In the genomic region with DNA sequence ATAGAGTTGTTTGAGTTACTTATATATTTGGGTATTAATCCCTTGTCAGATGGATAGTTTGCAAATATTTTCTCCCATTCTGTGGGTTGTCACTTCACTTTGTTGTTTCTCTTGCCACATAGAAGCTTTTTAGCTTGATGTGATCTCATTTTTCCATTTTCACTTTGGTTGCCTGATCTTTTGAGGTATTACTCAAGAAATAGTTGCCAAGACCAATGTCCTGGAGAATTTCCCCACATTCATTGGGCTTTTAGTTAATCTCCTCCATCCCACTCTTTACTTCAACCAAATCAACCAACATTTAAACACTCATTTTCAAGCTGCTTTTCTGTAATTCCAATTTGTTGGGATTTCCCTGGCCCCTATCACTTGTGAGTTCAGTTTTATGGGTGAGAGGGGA, we compare ENCODE assay signal across 18 cellular contexts.
DNase-seq lines count a peak whose midpoint lies in the region; ATAC-seq and TF ChIP-seq lines count a peak whose summit lies in the region.
"Had no signal": no experiment of that assay in that cellular context is flagged by ENCODE, and none has a peak within 500 bp of the region (broad histone marks: within the 10 kb centered on the region; RNA-seq: fewer than 3 reads in every experiment).

No MANE protein-coding gene starts in this region.

- H3K9me3 ChIP-seq in suprapubic skin: no peaks in the 10 kb centered on the region
- no peaks in the 10 kb centered on the region for H3K9me3 ChIP-seq in lower lobe of right lung
- H3K9me3 ChIP-seq: A549, Caco-2 had no signal

- DNase-seq in AG10803 (ENCODE audit: low read depth) (peak; percentile 21), fibroblast of gingiva (ENCODE audit: low read depth) (peak; percentile 53), sciatic nerve (ENCODE audit: low spot score) (no peak), suprapubic skin (ENCODE audit: low spot score in 2 of 2) (no peak), lower lobe of right lung (no peak), NCI-H2227 treated with DMSO at 0.1 percent for 48 hours (lab: John Stamatoyannopoulos, UW) (no peak)
- no peak for DNase-seq in activated naive CD4-positive, alpha-beta T cell treated with Interleukin-2 at 50 U/mL for 16 hours
- DNase-seq: 8988T; ACHN; C1 segment of cervical spinal cord; Caco-2; CD8-positive, alpha-beta T cell; DMS153; DND-41; GOT3; H7; HCEC 1CT had no signal

- TF ChIP-seq POLR2A in suprapubic skin (IDR thresholded peaks at IDR 0.05): no peak

- TF ChIP-seq EP300 in suprapubic skin (IDR thresholded peaks at IDR 0.05): no peak

- intact Hi-C loops in sciatic nerve (cut with DNase I): no loop called here
- intact Hi-C loops in lower lobe of right lung (cut with DNase I): no loop called here

- ATAC-seq in sciatic nerve: peak; percentile 27
- ATAC-seq in lower lobe of right lung: no peak
- ATAC-seq: A549; CD8-positive, alpha-beta T cell had no signal

- no peaks in the 10 kb centered on the region for H3K4me1 ChIP-seq in suprapubic skin
- peaks cover 5% of the 10 kb centered on the region for H3K4me1 ChIP-seq in lower lobe of right lung
- H3K4me1 ChIP-seq: A549, Caco-2 had no signal

- H3K4me3 ChIP-seq in AG10803 (ENCODE audit: low read length) (no peak overlapping the region), suprapubic skin (no peak overlapping the region), lower lobe of right lung (no peak overlapping the region)
- H3K4me3 ChIP-seq: A549 had no signal

- TF ChIP-seq CTCF in AG10803 (conservative IDR thresholded peaks at IDR 0.05; ENCODE audit: low read length) (no peak), suprapubic skin (IDR thresholded peaks at IDR 0.05) (no peak), lower lobe of right lung (IDR thresholded peaks at IDR 0.05) (no peak)

- H3K27ac ChIP-seq in suprapubic skin: peak overlapping the region; percentile 54
- H3K27ac ChIP-seq in lower lobe of right lung: no peak overlapping the region
- H3K27ac ChIP-seq: A549 had no signal

- no peaks in the 10 kb centered on the region for H3K36me3 ChIP-seq in suprapubic skin
- H3K36me3 ChIP-seq in lower lobe of right lung: no peaks in the 10 kb centered on the region

- no peaks in the 10 kb centered on the region for H3K27me3 ChIP-seq in suprapubic skin
- no peaks in the 10 kb centered on the region for H3K27me3 ChIP-seq in lower lobe of right lung (ENCODE audit: low read depth)

Comparison
In these comparisons a context has a peak if more than half of its experiments do, and no peak if none do; other contexts are left out.
1. DNase-seq: peak in AG10803 (single experiment) and fibroblast of gingiva (single experiment); none in sciatic nerve (single experiment), suprapubic skin (0 of 2), activated naive CD4-positive, alpha-beta T cell treated with Interleukin-2 at 50 U/mL for 16 hours (single experiment), lower lobe of right lung (single experiment) and NCI-H2227 treated with DMSO at 0.1 percent for 48 hours (single experiment).